ENCODE assay signal across 11 cellular contexts in the genomic region with DNA sequence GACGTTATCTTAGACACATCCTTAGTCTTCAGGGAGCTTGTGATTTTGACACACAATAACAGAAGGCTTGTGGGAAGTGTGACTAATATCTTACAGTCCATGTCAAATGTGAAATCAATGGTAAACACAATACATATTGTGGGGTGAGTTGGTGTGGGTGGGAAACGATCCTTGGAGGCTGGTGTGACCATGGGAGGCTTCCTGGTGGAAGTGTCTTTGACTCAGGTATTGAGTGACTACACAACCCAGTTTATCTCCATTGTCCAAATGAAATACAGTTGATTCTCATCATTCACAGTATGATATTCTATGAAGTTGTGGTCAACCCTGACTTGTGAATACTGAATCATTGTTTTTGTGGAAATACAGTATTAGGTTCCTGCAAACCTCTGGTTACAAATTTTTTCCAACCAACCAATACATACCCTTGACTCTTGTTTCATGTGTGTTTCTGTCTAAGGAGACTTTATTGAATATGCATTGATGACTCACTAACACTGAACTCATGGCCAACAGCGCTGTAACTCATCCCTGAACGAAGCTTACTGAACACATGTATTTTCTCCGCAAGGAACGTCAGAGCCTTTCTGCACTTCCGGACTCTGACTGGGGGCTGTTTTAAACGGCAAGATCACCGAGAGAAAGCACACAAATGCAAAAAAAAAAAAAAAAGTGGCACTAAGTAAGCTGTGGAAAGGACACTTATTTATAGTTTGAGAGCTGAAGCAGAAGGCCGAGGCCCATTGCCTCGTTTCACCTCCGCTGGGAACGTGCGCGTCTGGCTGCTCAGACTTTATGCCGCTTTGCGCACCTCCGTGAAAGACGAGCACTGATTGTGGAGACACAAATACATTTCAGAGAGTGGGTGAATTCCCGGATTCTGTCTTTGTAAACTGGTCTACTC. TPM values are rescaled to one million over a fixed set of nuclear protein-coding genes. Genes with fewer than 3 reads are reported as not detected.
DNase-seq lines count a peak whose midpoint lies in the region; ATAC-seq lines count a peak whose summit lies in the region.
"Had no signal": no experiment of that assay in that cellular context is flagged by ENCODE, and none has a peak within 500 bp of the region (broad histone marks: within the 10 kb centered on the region; RNA-seq: fewer than 3 reads in every experiment).

No MANE protein-coding gene starts in this region.

- H3K4me3 Mint-ChIP-seq in activated naive CD4-positive, alpha-beta T cell treated with anti-CD3 and anti-CD28 coated beads for 36 hours, result no peak overlapping the region

- peaks cover 14% of the 10 kb centered on the region for H3K4me1 Mint-ChIP-seq in activated naive CD4-positive, alpha-beta T cell treated with anti-CD3 and anti-CD28 coated beads for 36 hours (ENCODE audit: low read depth)

- peak; percentile 79 for ATAC-seq in stimulated activated naive CD8-positive, alpha-beta T cell treated with anti-CD3 and anti-CD28 coated beads, Interleukin-15, Interleukin-2, amounts not matched to agents 100 U/mL and 50 U/mL, for 24 hours
- no peak for ATAC-seq in HG03520 (IDR thresholded peaks at IDR 0.05; ENCODE audit: unreplicated experiment)

- no peaks in the 10 kb centered on the region for H3K36me3 Mint-ChIP-seq in activated naive CD4-positive, alpha-beta T cell treated with anti-CD3 and anti-CD28 coated beads for 36 hours (ENCODE audit: low read depth)

- no peaks in the 10 kb centered on the region for H3K27me3 Mint-ChIP-seq in activated naive CD4-positive, alpha-beta T cell treated with anti-CD3 and anti-CD28 coated beads for 36 hours (ENCODE audit: low read depth)

- DNase-seq in activated naive CD4-positive, alpha-beta T cell treated with anti-CD3 and anti-CD28 coated beads for 36 hours, result peak; percentile 41
- no peak for DNase-seq in activated naive CD4-positive, alpha-beta T cell (lab: John Stamatoyannopoulos, UW)
- DNase-seq in activated T-cell treated with anti-CD3 and anti-CD28 coated beads, Interleukin-2, amount 50 U/mL, for 48 hours, result peak; percentile 73 to 76
- peak; percentile 47 for DNase-seq in glomerular endothelial cell (ENCODE audit: extremely low read depth, low read depth, low spot score)
- peak; percentile 21 for DNase-seq in stimulated activated naive CD8-positive, alpha-beta T cell treated with anti-CD3 and anti-CD28 coated beads, Interleukin-15, Interleukin-2, amounts not matched to agents 100 U/mL and 50 U/mL, for 24 hours
- no peak for DNase-seq in NCI-H774 (lab: John Stamatoyannopoulos, UW)
- DNase-seq in DMS53 treated with DMSO at 0.1 percent for 48 hours (lab: John Stamatoyannopoulos, UW; ENCODE audit: unreplicated experiment), result no peak
- DNase-seq: activated CD4-positive, CD25-positive, alpha-beta regulatory T cell; NCI-H526 treated with DMSO at 0.1 percent for 48 hours; uterus had no signal

- intact Hi-C loops in activated naive CD4-positive, alpha-beta T cell treated with anti-CD3 and anti-CD28 coated beads for 36 hours (cut with micrococcal nuclease), result loop anchor here (1.0 to 10.0 kb wide), 3 partner anchors 8 to 1286 kb away; a partner anchor contains a TSS

- CTCF ChIA-PET in activated naive CD4-positive, alpha-beta T cell treated with anti-CD3 and anti-CD28 coated beads for 36 hours (lab: Charles Lee), result interaction anchor here (0.6 kb wide), 1 partner anchor 20 kb away, joined by 3 read pairs; no protein-coding TSS in a partner anchor

- H3K9me3 Mint-ChIP-seq in activated naive CD4-positive, alpha-beta T cell treated with anti-CD3 and anti-CD28 coated beads for 36 hours, result no peaks in the 10 kb centered on the region

- H3K27ac Mint-ChIP-seq in activated naive CD4-positive, alpha-beta T cell treated with anti-CD3 and anti-CD28 coated beads for 36 hours, result peak overlapping the region; percentile 54

RNA-seq across cellular contexts. Expression of a gene that starts 58.9 kb away (rescaled TPM):
- total RNA-seq in activated naive CD4-positive, alpha-beta T cell treated with anti-CD3 and anti-CD28 coated beads for 36 hours, result 1 to 10 TPM; 1.9 to 2.6 TPM
- 2.6 and 3.0 TPM in 2 replicates for total RNA-seq in glomerular endothelial cell

Comparison
In these comparisons a context has a peak if more than half of its experiments do, and no peak if none do; other contexts are left out.
1. DNase-seq: peak in activated naive CD4-positive, alpha-beta T cell treated with anti-CD3 and anti-CD28 coated beads for 36 hours (single experiment), activated T-cell treated with anti-CD3 and anti-CD28 coated beads, Interleukin-2, amount 50 U/mL, for 48 hours (2 of 2), glomerular endothelial cell (single experiment) and stimulated activated naive CD8-positive, alpha-beta T cell treated with anti-CD3 and anti-CD28 coated beads, Interleukin-15, Interleukin-2, amounts not matched to agents 100 U/mL and 50 U/mL, for 24 hours (single experiment); none in activated naive CD4-positive, alpha-beta T cell (0 of 4), NCI-H774 (single experiment) and DMS53 treated with DMSO at 0.1 percent for 48 hours (single experiment).